16 cellular contexts compared by ENCODE assay signal in genomic region chr12:95248604-95249355, GRCh38. TPM values are rescaled to one million over a fixed set of nuclear protein-coding genes. Genes with fewer than 3 reads are reported as not detected.
DNase-seq lines count a peak whose midpoint lies in the region; TF ChIP-seq lines count a peak whose summit lies in the region.
"Had no signal": no experiment of that assay in that cellular context is flagged by ENCODE, and none has a peak within 500 bp of the region (broad histone marks: within the 10 kb centered on the region; RNA-seq: fewer than 3 reads in every experiment).

No MANE protein-coding gene starts in this region.

- no TSS peak for BruUV-seq in Calu3 (replicated peaks; lab: Mats Ljungman, UMichigan)

- CTCF ChIA-PET in Calu3 (lab: Charles Lee) = interaction anchor here (0.6 kb wide), 1 partner anchor 18 kb away, joined by 3 read pairs; no protein-coding TSS in a partner anchor
- CTCF ChIA-PET in activated CD4-positive, alpha-beta T cell treated with anti-CD3 and anti-CD28 coated beads, Interleukin-2, amount 10 ng/mL, durations not matched to agents 7 days and 5 days (lab: Charles Lee) = no interaction called here

- no peak overlapping the region for H3K4me2 ChIP-seq in neural progenitor cell
- H3K4me2 ChIP-seq in hepatocyte = no peak overlapping the region
- H3K4me2 ChIP-seq: BLaER1 had no signal

- POLR2A ChIA-PET in activated CD4-positive, alpha-beta T cell treated with anti-CD3 and anti-CD28 coated beads, Interleukin-2, amount 10 ng/mL, durations not matched to agents 7 days and 5 days (lab: Charles Lee) = no interaction called here

- no peak overlapping the region for H3K9ac ChIP-seq in neural progenitor cell
- H3K9ac ChIP-seq: BLaER1 had no signal

- peak overlapping the region; percentile 26 for H3K27ac Mint-ChIP-seq in Calu3 (ENCODE audit: unreplicated experiment)
- H3K27ac Mint-ChIP-seq in chondrocyte (ENCODE audit: unreplicated experiment) = peak overlapping the region; percentile 65
- H3K27ac Mint-ChIP-seq in neural progenitor cell = no peak overlapping the region
- H3K27ac Mint-ChIP-seq in activated CD4-positive, alpha-beta T cell treated with anti-CD3 and anti-CD28 coated beads, Interleukin-2, amount 10 ng/mL, durations not matched to agents 7 days and 5 days = no peak overlapping the region

- H3K36me3 Mint-ChIP-seq in Calu3 (ENCODE audit: insufficient read depth, unreplicated experiment) = peaks cover 39% of the 10 kb centered on the region
- peaks cover 10% of the 10 kb centered on the region for H3K36me3 Mint-ChIP-seq in chondrocyte (ENCODE audit: low read depth)
- peaks cover 19% of the 10 kb centered on the region for H3K36me3 Mint-ChIP-seq in neural progenitor cell
- peaks cover 11% of the 10 kb centered on the region for H3K36me3 Mint-ChIP-seq in activated CD4-positive, alpha-beta T cell treated with anti-CD3 and anti-CD28 coated beads, Interleukin-2, amount 10 ng/mL, durations not matched to agents 7 days and 5 days (ENCODE audit: low read depth)

- H3K4me3 Mint-ChIP-seq in Calu3 (ENCODE audit: low read depth, unreplicated experiment) = no peak overlapping the region
- H3K4me3 Mint-ChIP-seq in chondrocyte (ENCODE audit: unreplicated experiment) = no peak overlapping the region
- no peak overlapping the region for H3K4me3 Mint-ChIP-seq in neural progenitor cell
- no peak overlapping the region for H3K4me3 Mint-ChIP-seq in activated CD4-positive, alpha-beta T cell treated with anti-CD3 and anti-CD28 coated beads, Interleukin-2, amount 10 ng/mL, durations not matched to agents 7 days and 5 days

- H3K4me1 ChIP-seq in neural progenitor cell (peaks cover 8% of the 10 kb centered on the region), hepatocyte (ENCODE audit: insufficient read depth) (peaks cover 10% of the 10 kb centered on the region), breast epithelium (no peaks in the 10 kb centered on the region)

- H3K79me2 ChIP-seq in neural progenitor cell (ENCODE audit: low read depth) (peaks cover 99% of the 10 kb centered on the region), hepatocyte (peaks cover 90% of the 10 kb centered on the region)

- H3K4me3 ChIP-seq in neural progenitor cell (no peak overlapping the region), hepatocyte (no peak overlapping the region), breast epithelium (no peak overlapping the region)
- H3K4me3 ChIP-seq: BLaER1, ovary had no signal

- H2AFZ ChIP-seq in neural progenitor cell (replicated peaks) = no peak overlapping the region
- H2AFZ ChIP-seq in hepatocyte = no peak overlapping the region

- no peaks in the 10 kb centered on the region for H3K9me3 Mint-ChIP-seq in Calu3 (ENCODE audit: low read depth, unreplicated experiment)
- H3K9me3 Mint-ChIP-seq in chondrocyte (ENCODE audit: low read depth) = no peaks in the 10 kb centered on the region
- H3K9me3 Mint-ChIP-seq in neural progenitor cell = peaks cover under 1% of the 10 kb centered on the region
- H3K9me3 Mint-ChIP-seq in activated CD4-positive, alpha-beta T cell treated with anti-CD3 and anti-CD28 coated beads, Interleukin-2, amount 10 ng/mL, durations not matched to agents 7 days and 5 days = no peaks in the 10 kb centered on the region

- no peak for TF ChIP-seq CTCF in Calu3 (IDR thresholded peaks at IDR 0.05; ENCODE audit: unreplicated experiment)
- no peak for TF ChIP-seq CTCF in chondrocyte (IDR thresholded peaks at IDR 0.05)
- no peak for TF ChIP-seq CTCF in neural progenitor cell (IDR thresholded peaks at IDR 0.05)
- no peak for TF ChIP-seq CTCF in hepatocyte (IDR thresholded peaks at IDR 0.05; ENCODE audit: poor library complexity)
- no peak for TF ChIP-seq CTCF in breast epithelium (IDR thresholded peaks at IDR 0.05)

- H3F3A ChIP-seq in neural progenitor cell (ENCODE audit: low read depth) = no peaks in the 10 kb centered on the region

- H3K27me3 ChIP-seq in neural progenitor cell (no peaks in the 10 kb centered on the region), hepatocyte (no peaks in the 10 kb centered on the region), breast epithelium (no peaks in the 10 kb centered on the region)
- H3K27me3 ChIP-seq: BLaER1, ovary had no signal

- intact Hi-C loops in Calu3 (cut with micrococcal nuclease; ENCODE audit: unreplicated experiment) (no loop called here), breast epithelium (cut with DNase I; ENCODE audit: low total_unique reads) (no loop called here)

- H3K9me3 ChIP-seq in neural progenitor cell (ENCODE audit: low read depth) = no peaks in the 10 kb centered on the region
- H3K9me3 ChIP-seq in hepatocyte (ENCODE audit: low read depth) = no peaks in the 10 kb centered on the region
- no peaks in the 10 kb centered on the region for H3K9me3 ChIP-seq in breast epithelium
- H3K9me3 ChIP-seq: BLaER1, ovary had no signal

- TF ChIP-seq POLR2A in breast epithelium (IDR thresholded peaks at IDR 0.05) = no peak

- no peaks in the 10 kb centered on the region for H3K36me3 ChIP-seq in neural progenitor cell
- no peaks in the 10 kb centered on the region for H3K36me3 ChIP-seq in hepatocyte (replicated peaks; ENCODE audit: insufficient read depth, low read depth)
- peaks cover 4% of the 10 kb centered on the region for H3K36me3 ChIP-seq in breast epithelium
- H3K36me3 ChIP-seq: ovary had no signal

- H3K27me3 Mint-ChIP-seq in Calu3 (ENCODE audit: unreplicated experiment) (no peaks in the 10 kb centered on the region), chondrocyte (ENCODE audit: low read depth) (no peaks in the 10 kb centered on the region), neural progenitor cell (ENCODE audit: insufficient read depth, low read depth) (no peaks in the 10 kb centered on the region)
- H3K27me3 Mint-ChIP-seq in activated CD4-positive, alpha-beta T cell treated with anti-CD3 and anti-CD28 coated beads, Interleukin-2, amount 10 ng/mL, durations not matched to agents 7 days and 5 days = no peaks in the 10 kb centered on the region

- H3K4me1 Mint-ChIP-seq in Calu3 (ENCODE audit: low read depth, unreplicated experiment) = peaks cover 11% of the 10 kb centered on the region
- peaks cover 51% of the 10 kb centered on the region for H3K4me1 Mint-ChIP-seq in chondrocyte (ENCODE audit: low read depth)
- H3K4me1 Mint-ChIP-seq in neural progenitor cell = peaks cover 12% of the 10 kb centered on the region
- H3K4me1 Mint-ChIP-seq in activated CD4-positive, alpha-beta T cell treated with anti-CD3 and anti-CD28 coated beads, Interleukin-2, amount 10 ng/mL, durations not matched to agents 7 days and 5 days = peaks cover 12% of the 10 kb centered on the region

- 57% methylated on average over 8 of the region's 8 CpGs for WGBS in hepatocyte (ENCODE audit: low lambda C conversion rate, missing lambda C conversion rate)

- no peak for DNase-seq in Calu3
- peak; percentile 12 for DNase-seq in NCI-H446 treated with DMSO at 0.1 percent for 48 hours (lab: John Stamatoyannopoulos, UW)
- no peak for DNase-seq in chondrocyte (ENCODE audit: low spot score)
- peak; percentile 5 for DNase-seq in neural progenitor cell (ENCODE audit: low spot score)
- DNase-seq in hepatocyte (ENCODE audit: low spot score) = no peak
- DNase-seq in activated CD4-positive, alpha-beta T cell treated with anti-CD3 and anti-CD28 coated beads, Interleukin-2, amount 10 ng/mL, durations not matched to agents 7 days and 5 days = no peak
- no peak for DNase-seq in breast epithelium (ENCODE audit: low spot score in 2 of 2)
- DNase-seq in NCI-H2107 (lab: John Stamatoyannopoulos, UW) = no peak
- DNase-seq: activated CD4-positive, alpha-beta T cell treated with anti-CD3 and anti-CD28 coated beads for 1 hour; activated T-cell treated with anti-CD3 and anti-CD28 coated beads, Interleukin-2, amount 50 U/mL, for 1 hour; amniotic stem cell; KBM-7; NCI-H146; ovary; T-helper 1 cell had no signal

- no peaks in the 10 kb centered on the region for H3K9me2 ChIP-seq in hepatocyte (replicated peaks; ENCODE audit: insufficient read depth)

- H4K20me1 ChIP-seq in neural progenitor cell (ENCODE audit: low read depth) = peaks cover 52% of the 10 kb centered on the region
- H4K20me1 ChIP-seq in hepatocyte (ENCODE audit: insufficient read depth, poor library complexity, severe bottlenecking) = no peaks in the 10 kb centered on the region

- peak overlapping the region; percentile 31 for H3K27ac ChIP-seq in neural progenitor cell
- H3K27ac ChIP-seq in hepatocyte = no peak overlapping the region
- H3K27ac ChIP-seq in breast epithelium = no peak overlapping the region
- H3K27ac ChIP-seq: BLaER1, ovary had no signal

RNA-seq across cellular contexts. Expression of gene VEZT, which starts 31.2 kb away (rescaled TPM):
- total RNA-seq in Calu3 (2022) = 149 and 160 TPM in 2 replicates
- total RNA-seq in chondrocyte = 69.3 to 79.4 TPM (median 74.7 TPM) in 3 replicates
- 89.8 and 126 TPM in 2 replicates for total RNA-seq in neural progenitor cell (ENCODE audit: low replicate concordance)
- total RNA-seq in hepatocyte = 83.2 and 84.2 TPM in 2 replicates
- polyA plus RNA-seq in hepatocyte = 37.9 and 48.9 TPM in 2 replicates
- total RNA-seq in activated CD4-positive, alpha-beta T cell treated with anti-CD3 and anti-CD28 coated beads, Interleukin-2, amount 10 ng/mL, durations not matched to agents 7 days and 5 days = 10 to 100 TPM; 33.3 to 41.7 TPM
- total RNA-seq in breast epithelium = 100 to 1,000 TPM in 1 of 3 donors, 10 to 100 TPM in 2; 72.8 to 126 (median 73.8) TPM

RNA-seq across cellular contexts. Expression of gene FGD6, which starts 31.5 kb away (rescaled TPM):
- total RNA-seq in Calu3 (2022) = 64.5 and 66.6 TPM in 2 replicates
- 8.6 to 9.6 TPM (median 9.0 TPM) in 3 replicates for total RNA-seq in chondrocyte
- total RNA-seq in neural progenitor cell (ENCODE audit: low replicate concordance) = 25.4 and 32.0 TPM in 2 replicates
- 17.2 and 21.4 TPM in 2 replicates for total RNA-seq in hepatocyte
- 4.7 and 10.4 TPM in 2 replicates for polyA plus RNA-seq in hepatocyte
- total RNA-seq in activated CD4-positive, alpha-beta T cell treated with anti-CD3 and anti-CD28 coated beads, Interleukin-2, amount 10 ng/mL, durations not matched to agents 7 days and 5 days = under 1 TPM; 0.56 to 0.69 TPM
- 10 to 100 TPM in 2 of 3 donors, 1 to 10 TPM in 1; 5.6 to 28.0 (median 13.1) TPM for total RNA-seq in breast epithelium

Comparison
In these comparisons a context has a peak if more than half of its experiments do, and no peak if none do; other contexts are left out.
1. DNase-seq: peak in NCI-H446 treated with DMSO at 0.1 percent for 48 hours (single experiment) and neural progenitor cell (single experiment); none in Calu3 (single experiment), chondrocyte (single experiment), hepatocyte (single experiment), activated CD4-positive, alpha-beta T cell treated with anti-CD3 and anti-CD28 coated beads, Interleukin-2, amount 10 ng/mL, durations not matched to agents 7 days and 5 days (single experiment), breast epithelium (0 of 2) and NCI-H2107 (single experiment).
2. H3K27ac Mint-ChIP-seq: peak in Calu3 (single experiment) and chondrocyte (single experiment); none in neural progenitor cell (single experiment) and activated CD4-positive, alpha-beta T cell treated with anti-CD3 and anti-CD28 coated beads, Interleukin-2, amount 10 ng/mL, durations not matched to agents 7 days and 5 days (single experiment).